ENCODE assay signal across 1 cellular context in the genomic region with DNA sequence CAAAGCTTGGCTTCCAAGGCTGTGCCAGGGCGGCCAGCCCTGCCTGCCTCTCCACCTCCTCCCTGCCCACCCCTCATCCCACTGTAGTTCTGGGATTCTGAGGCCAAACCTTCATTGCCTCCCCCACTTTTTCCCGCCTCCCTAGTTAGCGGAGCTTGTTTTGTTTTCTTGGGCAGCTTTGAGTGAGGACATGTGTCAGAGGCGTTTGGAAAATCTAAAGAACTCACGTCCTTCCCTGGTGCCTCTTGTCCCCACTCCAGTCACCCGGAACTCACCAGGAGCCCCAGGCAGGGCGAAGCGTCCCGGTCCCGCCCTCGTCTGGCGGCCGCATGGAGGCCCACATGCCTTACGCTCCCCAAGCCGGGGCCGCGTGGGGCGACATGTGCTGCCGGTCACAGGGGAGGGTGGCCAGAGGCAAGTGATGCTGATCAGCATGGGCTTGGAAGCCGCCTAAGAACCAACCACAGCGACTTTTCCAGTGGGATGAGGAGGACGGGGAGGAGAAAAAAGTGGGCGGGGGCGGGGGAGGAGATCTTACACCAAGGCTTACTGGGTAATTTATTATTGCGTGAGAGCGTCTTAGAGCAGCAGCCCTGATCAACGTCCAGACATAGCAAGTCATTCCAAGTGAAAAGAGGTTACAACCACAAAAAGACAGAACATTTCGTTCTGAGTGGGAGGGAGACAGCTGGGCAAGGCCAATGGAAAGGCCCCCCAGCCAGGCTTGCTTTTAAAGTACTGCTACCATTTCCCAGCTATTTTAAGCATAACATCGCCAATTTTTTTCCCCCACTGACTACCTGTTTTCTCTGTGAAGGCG.
TF ChIP-seq lines count a peak whose summit lies in the region.

No MANE protein-coding gene starts in this region.

TF ChIP-seq in HEK293T, 16 proteins besides CTCF, POLR2A, EP300 and RAD21 (continued from another document):
- TF ChIP-seq L3MBTL2 (conservative IDR thresholded peaks at IDR 0.05) (peak; percentile 99), CTBP1 (IDR thresholded peaks at IDR 0.05; ENCODE audit: borderline replicate concordance) (peak; percentile 85)
TF ChIP-seq in HEK293T: peak in this region for 4.
